1 cellular context compared by ENCODE assay signal in the genomic region with DNA sequence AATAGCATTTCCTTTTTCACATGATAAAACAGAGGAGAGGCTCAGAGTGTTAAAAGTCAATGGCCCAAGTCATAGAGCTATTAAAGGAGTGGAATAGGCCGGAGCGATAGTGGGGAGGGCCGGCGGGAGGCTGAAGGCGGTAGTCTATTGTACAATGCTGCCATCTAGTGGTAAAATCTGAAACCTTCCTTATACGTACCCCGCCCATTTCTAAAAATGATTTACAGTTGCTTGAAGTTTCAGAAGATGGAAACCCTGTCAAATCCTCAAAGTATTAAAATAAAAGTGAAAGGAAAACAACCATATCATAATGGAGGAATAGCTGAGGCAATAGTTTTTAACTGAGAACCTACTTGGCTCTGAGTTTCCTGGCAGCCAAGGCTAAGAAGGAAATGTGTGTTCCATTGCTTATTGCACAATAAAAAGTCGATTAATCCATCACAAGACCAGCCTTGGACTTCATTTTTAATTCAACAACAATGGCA.
TF ChIP-seq lines count a peak whose summit lies in the region.

No MANE protein-coding gene starts in this region.

TF ChIP-seq in K562, 482 proteins besides CTCF, POLR2A, EP300 and RAD21 (continued from another document and continues in another):
- TF ChIP-seq CEBPG (CRISPR knock-in tag; IDR thresholded peaks at IDR 0.05): peak; percentile 67
- peak; percentile 80 to 93 for TF ChIP-seq CEBPG (tag; conservative IDR thresholded peaks at IDR 0.05 in 1 of 2, IDR thresholded peaks at IDR 0.05 in 1 of 2)
- no peak for TF ChIP-seq ZC3H4 (CRISPR knock-in tag; IDR thresholded peaks at IDR 0.05; ENCODE audit: borderline replicate concordance)
- no peak for TF ChIP-seq ZNF277 (CRISPR knock-in tag; IDR thresholded peaks at IDR 0.05; ENCODE audit: borderline replicate concordance)
- no peak for TF ChIP-seq TCF7L2 (IDR thresholded peaks at IDR 0.05; ENCODE audit: low read depth, low read length)
- TF ChIP-seq CTBP1 (IDR thresholded peaks at IDR 0.05; ENCODE audit: borderline replicate concordance): no peak
- no peak for TF ChIP-seq RFX1 (IDR thresholded peaks at IDR 0.05)
- TF ChIP-seq SRF (CRISPR knock-in tag; IDR thresholded peaks at IDR 0.05): peak in 1 of 2 experiments; percentile 42; a peak in 1 of 4 replicates
- no peak for TF ChIP-seq THAP12 (CRISPR knock-in tag; IDR thresholded peaks at IDR 0.05)
- TF ChIP-seq SMC3 (conservative IDR thresholded peaks at IDR 0.05; ENCODE audit: insufficient read depth, low read depth, low read length): peak; percentile 86
- TF ChIP-seq DPF2 (IDR thresholded peaks at IDR 0.05): no peak
- TF ChIP-seq SPI1 (IDR thresholded peaks at IDR 0.05; ENCODE audit: borderline replicate concordance, low read depth, low read length): no peak
- TF ChIP-seq ELF2 (CRISPR knock-in tag; IDR thresholded peaks at IDR 0.05): no peak
- TF ChIP-seq HBP1 (CRISPR knock-in tag; IDR thresholded peaks at IDR 0.05): no peak
- TF ChIP-seq, protein P1, sequence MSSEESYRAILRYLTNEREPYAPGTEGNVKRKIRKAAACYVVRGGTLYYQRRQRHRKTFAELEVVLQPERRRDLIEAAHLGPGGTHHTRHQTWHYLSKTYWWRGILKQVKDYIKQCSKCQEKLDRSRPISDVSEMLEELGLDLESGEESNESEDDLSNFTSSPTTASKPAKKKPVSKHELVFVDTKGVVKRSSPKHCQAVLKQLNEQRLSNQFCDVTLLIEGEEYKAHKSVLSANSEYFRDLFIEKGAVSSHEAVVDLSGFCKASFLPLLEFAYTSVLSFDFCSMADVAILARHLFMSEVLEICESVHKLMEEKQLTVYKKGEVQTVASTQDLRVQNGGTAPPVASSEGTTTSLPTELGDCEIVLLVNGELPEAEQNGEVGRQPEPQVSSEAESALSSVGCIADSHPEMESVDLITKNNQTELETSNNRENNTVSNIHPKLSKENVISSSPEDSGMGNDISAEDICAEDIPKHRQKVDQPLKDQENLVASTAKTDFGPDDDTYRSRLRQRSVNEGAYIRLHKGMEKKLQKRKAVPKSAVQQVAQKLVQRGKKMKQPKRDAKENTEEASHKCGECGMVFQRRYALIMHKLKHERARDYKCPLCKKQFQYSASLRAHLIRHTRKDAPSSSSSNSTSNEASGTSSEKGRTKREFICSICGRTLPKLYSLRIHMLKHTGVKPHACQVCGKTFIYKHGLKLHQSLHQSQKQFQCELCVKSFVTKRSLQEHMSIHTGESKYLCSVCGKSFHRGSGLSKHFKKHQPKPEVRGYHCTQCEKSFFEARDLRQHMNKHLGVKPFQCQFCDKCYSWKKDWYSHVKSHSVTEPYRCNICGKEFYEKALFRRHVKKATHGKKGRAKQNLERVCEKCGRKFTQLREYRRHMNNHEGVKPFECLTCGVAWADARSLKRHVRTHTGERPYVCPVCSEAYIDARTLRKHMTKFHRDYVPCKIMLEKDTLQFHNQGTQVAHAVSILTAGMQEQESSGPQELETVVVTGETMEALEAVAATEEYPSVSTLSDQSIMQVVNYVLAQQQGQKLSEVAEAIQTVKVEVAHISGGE (CRISPR knock-in tag; IDR thresholded peaks at IDR 0.05): no peak
- TF ChIP-seq, protein P2, sequence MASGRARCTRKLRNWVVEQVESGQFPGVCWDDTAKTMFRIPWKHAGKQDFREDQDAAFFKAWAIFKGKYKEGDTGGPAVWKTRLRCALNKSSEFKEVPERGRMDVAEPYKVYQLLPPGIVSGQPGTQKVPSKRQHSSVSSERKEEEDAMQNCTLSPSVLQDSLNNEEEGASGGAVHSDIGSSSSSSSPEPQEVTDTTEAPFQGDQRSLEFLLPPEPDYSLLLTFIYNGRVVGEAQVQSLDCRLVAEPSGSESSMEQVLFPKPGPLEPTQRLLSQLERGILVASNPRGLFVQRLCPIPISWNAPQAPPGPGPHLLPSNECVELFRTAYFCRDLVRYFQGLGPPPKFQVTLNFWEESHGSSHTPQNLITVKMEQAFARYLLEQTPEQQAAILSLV (tag; IDR thresholded peaks at IDR 0.05): peak; percentile 29; the same call in 1 of the 2 replicates
- TF ChIP-seq CC2D1A (IDR thresholded peaks at IDR 0.05): peak; percentile 67
- no peak for TF ChIP-seq FOSL1 (tag; conservative IDR thresholded peaks at IDR 0.05)
- TF ChIP-seq ZNF586 (CRISPR knock-in tag; conservative IDR thresholded peaks at IDR 0.05): no peak
- TF ChIP-seq NR0B1 (IDR thresholded peaks at IDR 0.05; ENCODE audit: partially characterized antibody): no peak
- TF ChIP-seq KLF6 (CRISPR knock-in tag; IDR thresholded peaks at IDR 0.05; ENCODE audit: borderline replicate concordance): no peak
- no peak for TF ChIP-seq ZNF609 (CRISPR knock-in tag; IDR thresholded peaks at IDR 0.05; ENCODE audit: borderline replicate concordance)
- TF ChIP-seq HCFC1 (IDR thresholded peaks at IDR 0.05; ENCODE audit: low read depth, low read length): no peak
- 0 out of 2 replicates have a peak, but pooled peaks have one; percentile 38 for TF ChIP-seq ZBTB17 (CRISPR knock-in tag; IDR thresholded peaks at IDR 0.05)
- no peak for TF ChIP-seq DIDO1 (tag; IDR thresholded peaks at IDR 0.05; ENCODE audit: low read depth)
- no peak for TF ChIP-seq DACH1 (IDR thresholded peaks at IDR 0.05; ENCODE audit: partially characterized antibody)
- no peak for TF ChIP-seq RFX7 (CRISPR knock-in tag; IDR thresholded peaks at IDR 0.05)
- no peak for TF ChIP-seq POLR3A (IDR thresholded peaks at IDR 0.05; ENCODE audit: borderline replicate concordance, extremely low read depth, insufficient read depth, insufficient read length)
- TF ChIP-seq ZNF75A (CRISPR knock-in tag; IDR thresholded peaks at IDR 0.05): no peak; the same call in 1 of the 2 replicates
- no peak for TF ChIP-seq ZNF436 (CRISPR knock-in tag; IDR thresholded peaks at IDR 0.05)
- TF ChIP-seq RB1 (IDR thresholded peaks at IDR 0.05; ENCODE audit: low read depth): peak; percentile 29; the same call in 1 of the 2 replicates
- no peak for TF ChIP-seq HMGN3 (IDR thresholded peaks at IDR 0.05; ENCODE audit: borderline replicate concordance, extremely low read depth, insufficient read length, low read depth, low read length)
- TF ChIP-seq ZNF584 (CRISPR knock-in tag; IDR thresholded peaks at IDR 0.05; ENCODE audit: low read depth): no peak
- TF ChIP-seq ZFP30 (CRISPR knock-in tag; IDR thresholded peaks at IDR 0.05; ENCODE audit: borderline replicate concordance): no peak
- peak; percentile 70 for TF ChIP-seq STAG1 (CRISPR knock-in tag; IDR thresholded peaks at IDR 0.05; ENCODE audit: borderline replicate concordance)
- no peak for TF ChIP-seq CBX8 (IDR thresholded peaks at IDR 0.05; ENCODE audit: borderline replicate concordance, extremely low read depth, low read depth, low read length, poor library complexity, severe bottlenecking)
